Comparison of ENCODE assay signal across 28 cellular contexts in genomic region chr7:50952544-50952943, GRCh38.
"Had no signal": no experiment of that assay in that cellular context is flagged by ENCODE, and none has a peak within 500 bp of the region (broad histone marks: within the 10 kb centered on the region; RNA-seq: fewer than 3 reads in every experiment).

No MANE protein-coding gene starts in this region.

- DNase-seq: activated B cell treated with CpG ODN at 0.5 μM for 24 hours; activated CD4-positive, alpha-beta memory T cell treated with anti-CD3 and anti-CD28 coated beads, Interleukin-2, amount 10 ng/mL, durations not matched to agents 7 days and 5 days; activated CD4-positive, alpha-beta T cell treated with anti-CD3 and anti-CD28 coated beads for 1 hour; activated CD4-positive, alpha-beta T cell treated with anti-CD3 and anti-CD28 coated beads, Interleukin-2, amount 10 ng/mL, durations not matched to agents 7 days and 5 days; activated gamma-delta T cell; activated naive CD4-positive, alpha-beta T cell treated with anti-CD3 and anti-CD28 coated beads for 36 hours; activated T-cell treated with anti-CD3 and anti-CD28 coated beads for 4 hours; activated T-cell treated with anti-CD3 and anti-CD28 coated beads, Interleukin-2, amount 50 U/mL, for 48 hours; amygdala; caudate nucleus; IMR-90; Kasumi-1; KBM-7; NCI-H1092 treated with DMSO at 0.1 percent for 48 hours; NCI-H1417 treated with DMSO at 0.1 percent for 48 hours; NCI-H1694; NCI-H2029; NCI-H2107; NCI-H2171 treated with DMSO at 0.1 percent for 48 hours; NCI-H226; NCI-H526 treated with DMSO at 0.1 percent for 48 hours; NCI-H82; NK-92 treated with Interleukin-12 subunit alpha and Interleukin-12 subunit beta, amount 100 ng/mL, for 24 hours; SIG-M5; T-helper 17 cell; T1000 had no signal

- H3K27ac Mint-ChIP-seq: activated B cell treated with CpG ODN at 0.5 μM for 24 hours; activated CD4-positive, alpha-beta memory T cell treated with anti-CD3 and anti-CD28 coated beads, Interleukin-2, amount 10 ng/mL, durations not matched to agents 7 days and 5 days; activated CD4-positive, alpha-beta T cell treated with anti-CD3 and anti-CD28 coated beads, Interleukin-2, amount 10 ng/mL, durations not matched to agents 7 days and 5 days; activated naive CD4-positive, alpha-beta T cell treated with anti-CD3 and anti-CD28 coated beads for 36 hours; activated naive CD8-positive, alpha-beta T cell; activated T-helper 17 cell treated with anti-CD3 and anti-CD28 coated beads, Interleukin-2, amount 50 U/mL, for 72 hours; T-helper 17 cell had no signal

- H3K27me3 Mint-ChIP-seq: activated B cell treated with CpG ODN at 0.5 μM for 24 hours had no signal

- ATAC-seq: activated T-helper 17 cell treated with anti-CD3 and anti-CD28 coated beads, Interleukin-2, amount 50 U/mL, for 72 hours; T-helper 17 cell had no signal

- H3K36me3 Mint-ChIP-seq: activated naive CD8-positive, alpha-beta T cell had no signal

- H3K4me1 Mint-ChIP-seq: activated B cell treated with CpG ODN at 0.5 μM for 24 hours; activated CD4-positive, alpha-beta T cell treated with anti-CD3 and anti-CD28 coated beads, Interleukin-2, amount 10 ng/mL, durations not matched to agents 7 days and 5 days; activated T-helper 17 cell treated with anti-CD3 and anti-CD28 coated beads, Interleukin-2, amount 50 U/mL, for 72 hours; T-helper 17 cell had no signal

- H3K9me3 Mint-ChIP-seq: activated CD4-positive, alpha-beta memory T cell treated with anti-CD3 and anti-CD28 coated beads, Interleukin-2, amount 10 ng/mL, durations not matched to agents 7 days and 5 days had no signal

- H3K4me3 Mint-ChIP-seq: activated B cell treated with CpG ODN at 0.5 μM for 24 hours; activated CD4-positive, alpha-beta memory T cell treated with anti-CD3 and anti-CD28 coated beads, Interleukin-2, amount 10 ng/mL, durations not matched to agents 7 days and 5 days; activated CD4-positive, alpha-beta T cell treated with anti-CD3 and anti-CD28 coated beads, Interleukin-2, amount 10 ng/mL, durations not matched to agents 7 days and 5 days; activated naive CD4-positive, alpha-beta T cell treated with anti-CD3 and anti-CD28 coated beads for 36 hours; activated naive CD8-positive, alpha-beta T cell; activated T-helper 17 cell treated with anti-CD3 and anti-CD28 coated beads, Interleukin-2, amount 50 U/mL, for 72 hours; T-helper 17 cell had no signal
